In genomic region chr1:234214911-234215892, GRCh38 we compare ENCODE assay signal across 9 cellular contexts.
DNase-seq lines count a peak whose midpoint lies in the region; ATAC-seq and TF ChIP-seq lines count a peak whose summit lies in the region.
"Had no signal": no experiment of that assay in that cellular context is flagged by ENCODE, and none has a peak within 500 bp of the region (broad histone marks: within the 10 kb centered on the region; RNA-seq: fewer than 3 reads in every experiment).

No MANE protein-coding gene starts in this region.

- H3K36me3 ChIP-seq in GM23338 (ENCODE audit: insufficient read depth) (no peaks in the 10 kb centered on the region; the same call in 1 of the 2 replicates), SK-N-MC (ENCODE audit: insufficient read depth, low read length) (no peaks in the 10 kb centered on the region), prostate gland (no peaks in the 10 kb centered on the region)

- H3K27ac Mint-ChIP-seq in GM23338: no peak overlapping the region

- H3K27me3 ChIP-seq in GM23338 (ENCODE audit: insufficient read depth) (peaks cover 9% of the 10 kb centered on the region), prostate gland (replicated peaks; ENCODE audit: insufficient read depth) (no peaks in the 10 kb centered on the region)

- H3K9me3 ChIP-seq in SK-N-MC (ENCODE audit: low read depth, low read length) (no peaks in the 10 kb centered on the region), prostate gland (no peaks in the 10 kb centered on the region)

- peak overlapping the region; percentile 81 for H3K4me3 Mint-ChIP-seq in GM23338

- ATAC-seq in GM23338 (peak; percentile 76), esophagus mucosa (peak; percentile 64), HG03175 (IDR thresholded peaks at IDR 0.05; ENCODE audit: unreplicated experiment) (no peak)

- H3K4me1 ChIP-seq in GM23338 (ENCODE audit: insufficient read depth) (peaks cover 9% of the 10 kb centered on the region; the same call in 1 of the 2 replicates), prostate gland (replicated peaks) (no peaks in the 10 kb centered on the region)

- H3K79me2 ChIP-seq in GM23338 (replicated peaks; ENCODE audit: insufficient read depth): no peaks in the 10 kb centered on the region

- H3K9me3 Mint-ChIP-seq in GM23338: peaks cover 14% of the 10 kb centered on the region

- no peak for TF ChIP-seq POLR2A in prostate gland (IDR thresholded peaks at IDR 0.05)

- H3K4me1 Mint-ChIP-seq in GM23338: peaks cover 16% of the 10 kb centered on the region

- 39% methylated on average over 20 of the region's 20 CpGs for WGBS in prostate gland

- DNase-seq in GM23338 (ENCODE audit: low spot score) (peak; percentile 76), SK-N-MC (ENCODE audit: low read depth, low spot score) (no peak), prostate gland (ENCODE audit: low spot score) (peak; percentile 74), NCI-H446 (lab: John Stamatoyannopoulos, UW) (no peak), NCI-H2227 (lab: John Stamatoyannopoulos, UW; ENCODE audit: unreplicated experiment) (no peak)
- DNase-seq in stimulated activated CD4-positive, alpha-beta T cell treated with anti-CD3 and anti-CD28 coated beads, Interleukin-2, amount 100 ng/mL, for 48 hours: no peak

- TF ChIP-seq CTCF in GM23338 (conservative IDR thresholded peaks at IDR 0.05; ENCODE audit: low read depth in 2 of 2) (no peak), prostate gland (IDR thresholded peaks at IDR 0.05) (no peak)

- intact Hi-C loops in prostate gland (cut with DNase I): no loop called here

- H3K9ac ChIP-seq in SK-N-MC (ENCODE audit: insufficient read length): peak overlapping the region; percentile 49

- H3K9me2 ChIP-seq in GM23338 (ENCODE audit: insufficient read depth): no peaks in the 10 kb centered on the region

- peaks cover 4% of the 10 kb centered on the region; the same call in 2 of the 3 replicates for H3K36me3 Mint-ChIP-seq in GM23338 (ENCODE audit: low read depth)

- peak overlapping the region; percentile 85 for H3K4me3 ChIP-seq in GM23338
- peak overlapping the region; percentile 76 for H3K4me3 ChIP-seq in SK-N-MC
- H3K4me3 ChIP-seq in prostate gland: peak overlapping the region; percentile 29 to 37

- no peaks in the 10 kb centered on the region for H3F3A ChIP-seq in GM23338 (replicated peaks; ENCODE audit: low read depth)

- H3K27me3 Mint-ChIP-seq in GM23338 (ENCODE audit: insufficient read depth, low read depth, poor library complexity): peaks cover 18% of the 10 kb centered on the region

- no peaks in the 10 kb centered on the region for H4K20me1 ChIP-seq in GM23338 (replicated peaks; ENCODE audit: insufficient read depth)

- H3K4me2 ChIP-seq in GM23338: peak overlapping the region; percentile 95

- H3K27ac ChIP-seq in GM23338 (ENCODE audit: low read depth): no peak overlapping the region
- no peak overlapping the region for H3K27ac ChIP-seq in SK-N-MC
- H3K27ac ChIP-seq in prostate gland: peak overlapping the region; percentile 12 to 20
- H3K27ac ChIP-seq: HL-60 had no signal

- peak overlapping the region; percentile 98 for H2AFZ ChIP-seq in GM23338

TF ChIP-seq in GM23338, 12 proteins besides CTCF, POLR2A, EP300 and RAD21:
- peak; percentile 44; the same call in 1 of the 2 replicates for TF ChIP-seq POLR2AphosphoS5 (IDR thresholded peaks at IDR 0.05; ENCODE audit: low read depth)
- no peak for TF ChIP-seq EZH2phosphoT487 (IDR thresholded peaks at IDR 0.05; ENCODE audit: unreplicated experiment)

Comparison
In these comparisons a context has a peak if more than half of its experiments do, and no peak if none do; other contexts are left out.
1. DNase-seq: peak in GM23338 (single experiment) and prostate gland (single experiment); none in SK-N-MC (single experiment), NCI-H446 (0 of 2), stimulated activated CD4-positive, alpha-beta T cell treated with anti-CD3 and anti-CD28 coated beads, Interleukin-2, amount 100 ng/mL, for 48 hours (0 of 2) and NCI-H2227 (single experiment).
2. H3K27ac ChIP-seq: peak in prostate gland (2 of 2); none in GM23338 (single experiment) and SK-N-MC (single experiment).
3. H3K4me3 ChIP-seq: peak in every context shown above with its lines; median percentile 85 in GM23338; 76 in SK-N-MC; 33 in prostate gland.